In genomic region chr1:206075786-206076725, GRCh38 we compare ENCODE assay signal across 20 cellular contexts. TPM values are rescaled to one million over a fixed set of nuclear protein-coding genes. Genes with fewer than 3 reads are reported as not detected.
DNase-seq lines count a peak whose midpoint lies in the region; ATAC-seq lines count a peak whose summit lies in the region.
"Had no signal": no experiment of that assay in that cellular context is flagged by ENCODE, and none has a peak within 500 bp of the region (broad histone marks: within the 10 kb centered on the region; RNA-seq: fewer than 3 reads in every experiment).

No MANE protein-coding gene starts in this region.

- no peak overlapping the region for H2BK15ac ChIP-seq in mesendoderm (replicated peaks; ENCODE audit: low read depth)

- H3K36me3 ChIP-seq in mesendoderm (ENCODE audit: control insufficient read depth, insufficient read depth, low read length): no peaks in the 10 kb centered on the region
- H3K36me3 ChIP-seq: brain microvascular endothelial cell had no signal

- H2BK5ac ChIP-seq in mesendoderm (ENCODE audit: low read length): no peak overlapping the region

- no peak overlapping the region for H4K8ac ChIP-seq in mesendoderm (ENCODE audit: low read depth, low read length)

- H4K5ac ChIP-seq in mesendoderm (ENCODE audit: low read length): no peak overlapping the region

- no peak overlapping the region for H2AK5ac ChIP-seq in mesendoderm (ENCODE audit: low read length)

- no peak overlapping the region for H3K4me2 ChIP-seq in mesendoderm (ENCODE audit: low read length)
- H3K4me2 ChIP-seq: PC-9 had no signal

- no peaks in the 10 kb centered on the region for H3K27me3 ChIP-seq in mesendoderm (ENCODE audit: insufficient read depth, low read length, poor library complexity)
- H3K27me3 ChIP-seq: brain microvascular endothelial cell had no signal

- H3K79me2 ChIP-seq in mesendoderm (ENCODE audit: control insufficient read depth, insufficient read depth, low read length): no peaks in the 10 kb centered on the region

- DNase-seq in GM03348 (ENCODE audit: low spot score) (peak; percentile 17), NCI-H226 (peak; percentile 37), epithelial cell of prostate (ENCODE audit: low read depth, low spot score) (peak; percentile 72), mesendoderm (peak; percentile 40), NCI-H526 (lab: John Stamatoyannopoulos, UW) (no peak), SW480 (ENCODE audit: low spot score) (no peak), putamen (ENCODE audit: low spot score) (no peak)
- DNase-seq: activated naive CD4-positive, alpha-beta T cell treated with anti-CD3 and anti-CD28 coated beads for 36 hours; brain microvascular endothelial cell; DMS53; effector CD8-positive, alpha-beta T cell; H7; kidney; NCI-H1417 treated with DMSO at 0.1 percent for 48 hours; NCI-H446; PC-9; stimulated activated naive B cell treated with anti-CD40 and anti-IgM and Interleukin-4, amounts not matched to agents 10 μg/mL and 1 μg/mL and 100 μg/mL, for 72 hours had no signal

- no peak overlapping the region for H3K23ac ChIP-seq in mesendoderm (ENCODE audit: low read length)

- no peak overlapping the region for H3K18ac ChIP-seq in mesendoderm (ENCODE audit: low read length)

- H3K27ac ChIP-seq in epithelial cell of prostate: peak overlapping the region; percentile 66
- peak overlapping the region; percentile 31 for H3K27ac ChIP-seq in mesendoderm (ENCODE audit: low read depth, low read length)
- H3K27ac ChIP-seq: brain microvascular endothelial cell, PC-9 had no signal

- no peak overlapping the region for H3K9ac ChIP-seq in mesendoderm (ENCODE audit: low read length)

- no peaks in the 10 kb centered on the region for H3K79me1 ChIP-seq in mesendoderm (ENCODE audit: low read length)

- WGBS in mesendoderm (ENCODE audit: extremely low coverage, insufficient coverage, low lambda C conversion rate): no CpG with 5 or more reads among the region's 11 CpGs

- no peak overlapping the region for H2BK120ac ChIP-seq in mesendoderm (ENCODE audit: low read depth, low read length)

- H3K4ac ChIP-seq in mesendoderm (ENCODE audit: low read depth, low read length): no peak overlapping the region

- H3K4me1 ChIP-seq in mesendoderm (ENCODE audit: control insufficient read depth, low read depth, low read length): peaks cover 3% of the 10 kb centered on the region

- H3K56ac ChIP-seq in mesendoderm (ENCODE audit: low read length): no peak overlapping the region

- no peak overlapping the region for H3K4me3 ChIP-seq in mesendoderm (ENCODE audit: low read length)
- H3K4me3 ChIP-seq: PC-9 had no signal

- no peak for ATAC-seq in HG02981 (IDR thresholded peaks at IDR 0.05; ENCODE audit: unreplicated experiment)
- ATAC-seq: activated CD4-positive, CD25-positive, alpha-beta regulatory T cell treated with anti-CD3 and anti-CD28 coated beads, Interleukin-2, amount 50 U/mL, for 24 hours; stimulated activated naive B cell treated with anti-CD40 and anti-IgM and Interleukin-4, amounts not matched to agents 10 μg/mL and 1 μg/mL and 100 μg/mL, for 72 hours had no signal

RNA-seq across cellular contexts. Expression of gene RHEX, which starts 23.1 kb away (rescaled TPM):
- 0.07 TPM for polyA plus RNA-seq in mesendoderm (2013, experiment 1 of 2)
- not detected for polyA plus RNA-seq in mesendoderm (2013, experiment 2 of 2)
- polyA plus RNA-seq: BJ had no signal

RNA-seq across cellular contexts. Expression of gene AVPR1B, which starts 41.1 kb away (rescaled TPM):
- polyA plus RNA-seq in mesendoderm (2013, experiment 1 of 2): 0.08 TPM
- polyA plus RNA-seq in mesendoderm (2013, experiment 2 of 2): 0.08 TPM
- polyA plus RNA-seq: BJ had no signal

RNA-seq across cellular contexts. Expression of gene CTSE, which starts 52.4 kb away (rescaled TPM):
- polyA plus RNA-seq in mesendoderm (2013, experiment 1 of 2): not detected
- polyA plus RNA-seq in mesendoderm (2013, experiment 2 of 2): not detected
- polyA plus RNA-seq: BJ had no signal

Comparison
In these comparisons a context has a peak if more than half of its experiments do, and no peak if none do; other contexts are left out.
1. DNase-seq: peak in GM03348 (single experiment), NCI-H226 (single experiment), epithelial cell of prostate (single experiment) and mesendoderm (single experiment); none in NCI-H526 (0 of 2), SW480 (single experiment) and putamen (single experiment).